ENCODE assay signal across 22 cellular contexts in genomic region chrX:133655914-133656265, GRCh38.
DNase-seq lines count a peak whose midpoint lies in the region; ATAC-seq and TF ChIP-seq lines count a peak whose summit lies in the region.
"Had no signal": no experiment of that assay in that cellular context is flagged by ENCODE, and none has a peak within 500 bp of the region (broad histone marks: within the 10 kb centered on the region; RNA-seq: fewer than 3 reads in every experiment).

No MANE protein-coding gene starts in this region.

- H3K27me3 Mint-ChIP-seq in nephron (ENCODE audit: low read depth) (no peaks in the 10 kb centered on the region), MCF 10A (ENCODE audit: insufficient read depth, unreplicated experiment) (peaks cover 48% of the 10 kb centered on the region)

- CTCF ChIA-PET in SK-N-SH (lab: Yijun Ruan, JAX): interaction anchor here (1.1 to 1.4 kb wide), 2 partner anchors 15 kb away, joined by 3 to 4 read pairs; no protein-coding TSS in a partner anchor
- CTCF ChIA-PET in MCF 10A (lab: Yijun Ruan, JAX): interaction anchor here (0.9 kb wide), 1 partner anchor 15 kb away, joined by 4 read pairs; no protein-coding TSS in a partner anchor

- no peak for TF ChIP-seq RAD21 in SK-N-SH (IDR thresholded peaks at IDR 0.05; ENCODE audit: low read length)

- no peaks in the 10 kb centered on the region; the same call in 1 of the 2 replicates for H3K27me3 ChIP-seq in SK-N-SH (ENCODE audit: insufficient read depth)
- H3K27me3 ChIP-seq: Peyer's patch had no signal

- H3K4me3 ChIP-seq in SK-N-SH (ENCODE audit: low read depth in 2 of 2, low read length in 1 of 2) (no peak overlapping the region), fibroblast of the aortic adventitia (ENCODE audit: low read depth, low read length) (no peak overlapping the region)
- H3K4me3 ChIP-seq: BLaER1 treated with 17β-estradiol and CSF1 and Interleukin-3, amounts not matched to agents 10 nM and 100 nM; GM12878; Peyer's patch had no signal

- DNase-seq in SK-N-SH (no peak), fibroblast of the aortic adventitia (ENCODE audit: low read depth) (peak; percentile 10), cortex of kidney (lab: John Stamatoyannopoulos, UW) (no peak), NCI-H510A treated with DMSO at 0.1 percent for 48 hours (lab: John Stamatoyannopoulos, UW) (no peak), MCF 10A (ENCODE audit: unreplicated experiment) (no peak), occipital lobe (lab: John Stamatoyannopoulos, UW) (no peak)
- DNase-seq: CD4-positive, alpha-beta memory T cell; DND-41; H7; IMR-90; NCI-H1105 treated with DMSO at 0.1 percent for 48 hours; NCI-H2029 treated with DMSO at 0.1 percent for 48 hours; NCI-H345; NCI-H524 treated with DMSO at 0.1 percent for 48 hours; NCI-H82; Peyer's patch had no signal

- no TSS peak for BruUV-seq in MCF 10A (replicated peaks; lab: Mats Ljungman, UMichigan)

- H3K4me3 Mint-ChIP-seq in nephron (no peak overlapping the region), MCF 10A (ENCODE audit: unreplicated experiment) (no peak overlapping the region)
- H3K4me3 Mint-ChIP-seq: CD4-positive, alpha-beta memory T cell had no signal

- no peak overlapping the region for H3K9ac ChIP-seq in SK-N-SH
- H3K9ac ChIP-seq: BLaER1 treated with 17β-estradiol and CSF1 and Interleukin-3, amounts not matched to agents 10 nM and 100 nM; KMS-11 had no signal

- no peaks in the 10 kb centered on the region for H4K20me1 ChIP-seq in SK-N-SH (ENCODE audit: insufficient read depth)
- H4K20me1 ChIP-seq: BLaER1 treated with 17β-estradiol and CSF1 and Interleukin-3, amounts not matched to agents 10 nM and 100 nM had no signal

- H3F3A ChIP-seq in SK-N-SH (replicated peaks; ENCODE audit: insufficient read depth): no peaks in the 10 kb centered on the region

- intact Hi-C loops in MCF 10A (cut with micrococcal nuclease): no loop called here

- H3K9me2 ChIP-seq in SK-N-SH: no peaks in the 10 kb centered on the region

- H3K4me1 Mint-ChIP-seq in nephron: peaks cover 52% of the 10 kb centered on the region
- peaks cover 5% of the 10 kb centered on the region for H3K4me1 Mint-ChIP-seq in MCF 10A (ENCODE audit: insufficient read depth, unreplicated experiment)
- H3K4me1 Mint-ChIP-seq: CD4-positive, alpha-beta memory T cell had no signal

- no peak for TF ChIP-seq EP300 in SK-N-SH (IDR thresholded peaks at IDR 0.05; ENCODE audit: borderline replicate concordance in 1 of 2, low read depth in 1 of 2, low read length in 1 of 2)

- H3K9me3 Mint-ChIP-seq in nephron (no peaks in the 10 kb centered on the region), MCF 10A (ENCODE audit: unreplicated experiment) (no peaks in the 10 kb centered on the region)
- H3K9me3 Mint-ChIP-seq: CD4-positive, alpha-beta memory T cell had no signal

- H3K36me3 ChIP-seq in SK-N-SH (replicated peaks in 1 of 2; ENCODE audit: control insufficient read depth in 1 of 2, insufficient read depth in 2 of 2, low read length in 1 of 2): no peaks in the 10 kb centered on the region
- H3K36me3 ChIP-seq: BLaER1 treated with 17β-estradiol and CSF1 and Interleukin-3, amounts not matched to agents 10 nM and 100 nM; Peyer's patch had no signal

- no peaks in the 10 kb centered on the region for H3K79me2 ChIP-seq in SK-N-SH (ENCODE audit: insufficient read depth)

- H3K27ac ChIP-seq in SK-N-SH (ENCODE audit: low read depth in 2 of 2, low read length in 1 of 2): no peak overlapping the region
- H3K27ac ChIP-seq: 22Rv1; BLaER1 treated with 17β-estradiol and CSF1 and Interleukin-3, amounts not matched to agents 10 nM and 100 nM; KMS-11; Peyer's patch had no signal

- H3K36me3 Mint-ChIP-seq in nephron (ENCODE audit: low read depth) (peaks cover 28% of the 10 kb centered on the region), MCF 10A (ENCODE audit: insufficient read depth, unreplicated experiment) (no peaks in the 10 kb centered on the region)
- H3K36me3 Mint-ChIP-seq: CD4-positive, alpha-beta memory T cell had no signal

- H3K9me3 ChIP-seq in SK-N-SH: no peaks in the 10 kb centered on the region
- H3K9me3 ChIP-seq: BLaER1 treated with 17β-estradiol and CSF1 and Interleukin-3, amounts not matched to agents 10 nM and 100 nM; Peyer's patch had no signal

- H3K4me1 ChIP-seq in SK-N-SH (ENCODE audit: control insufficient read depth in 1 of 2, insufficient read depth in 2 of 2, low read depth in 1 of 2, low read length in 1 of 2): no peaks in the 10 kb centered on the region
- H3K4me1 ChIP-seq: Peyer's patch had no signal

- TF ChIP-seq CTCF in SK-N-SH (IDR thresholded peaks at IDR 0.05): no peak
- no peak for TF ChIP-seq CTCF in fibroblast of the aortic adventitia (IDR thresholded peaks at IDR 0.05; ENCODE audit: insufficient read depth, low read length)
- no peak for TF ChIP-seq CTCF in nephron (IDR thresholded peaks at IDR 0.05; ENCODE audit: unreplicated experiment in 3 of 3)
- TF ChIP-seq CTCF in MCF 10A (IDR thresholded peaks at IDR 0.05; ENCODE audit: unreplicated experiment): no peak

- H3K27ac Mint-ChIP-seq in nephron (peak overlapping the region; percentile 70 to 85 (median 72)), MCF 10A (ENCODE audit: low read depth, unreplicated experiment) (no peak overlapping the region)
- H3K27ac Mint-ChIP-seq: CD4-positive, alpha-beta memory T cell had no signal

- peak; percentile 31; the same call in 1 of the 3 replicates for ATAC-seq in SK-N-SH treated with all-trans-retinoic acid at 6 μM for 48 hours
- ATAC-seq: GM12878 had no signal

- no peak overlapping the region for H2AFZ ChIP-seq in SK-N-SH (ENCODE audit: low read depth)

- POLR2A ChIA-PET in SK-N-SH (lab: Yijun Ruan, JAX): no interaction called here
- POLR2A ChIA-PET in MCF 10A (lab: Yijun Ruan, JAX): interaction anchor here (0.7 kb wide), 1 partner anchor 14 kb away, joined by 3 read pairs; no protein-coding TSS in a partner anchor

- H3K4me2 ChIP-seq in SK-N-SH: no peak overlapping the region
- H3K4me2 ChIP-seq: BLaER1 treated with 17β-estradiol and CSF1 and Interleukin-3, amounts not matched to agents 10 nM and 100 nM; KMS-11 had no signal

TF ChIP-seq in SK-N-SH treated with all-trans-retinoic acid at 6 μM for 48 hours, 23 proteins besides CTCF, POLR2A, EP300 and RAD21:
- TF ChIP-seq ARNTL (CRISPR knock-in tag; IDR thresholded peaks at IDR 0.05; ENCODE audit: borderline replicate concordance, low read depth): no peak

TF ChIP-seq in SK-N-SH, 30 proteins besides CTCF, POLR2A, EP300 and RAD21 (continues in another document):
- TF ChIP-seq, protein P1, sequence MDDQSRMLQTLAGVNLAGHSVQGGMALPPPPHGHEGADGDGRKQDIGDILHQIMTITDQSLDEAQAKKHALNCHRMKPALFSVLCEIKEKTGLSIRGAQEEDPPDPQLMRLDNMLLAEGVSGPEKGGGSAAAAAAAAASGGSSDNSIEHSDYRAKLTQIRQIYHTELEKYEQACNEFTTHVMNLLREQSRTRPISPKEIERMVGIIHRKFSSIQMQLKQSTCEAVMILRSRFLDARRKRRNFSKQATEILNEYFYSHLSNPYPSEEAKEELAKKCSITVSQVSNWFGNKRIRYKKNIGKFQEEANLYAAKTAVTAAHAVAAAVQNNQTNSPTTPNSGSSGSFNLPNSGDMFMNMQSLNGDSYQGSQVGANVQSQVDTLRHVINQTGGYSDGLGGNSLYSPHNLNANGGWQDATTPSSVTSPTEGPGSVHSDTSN (IDR thresholded peaks at IDR 0.05): no peak
- no peak for TF ChIP-seq JUND (IDR thresholded peaks at IDR 0.05)
- no peak for TF ChIP-seq CHD2 (IDR thresholded peaks at IDR 0.05; ENCODE audit: low read length, partially characterized antibody)
- TF ChIP-seq FOXJ3 (CRISPR knock-in tag; IDR thresholded peaks at IDR 0.05): no peak
- TF ChIP-seq USF1 (IDR thresholded peaks at IDR 0.05; ENCODE audit: borderline replicate concordance, low read depth): no peak
- no peak for TF ChIP-seq MEF2A (IDR thresholded peaks at IDR 0.05; ENCODE audit: borderline replicate concordance, low read depth)
- no peak for TF ChIP-seq SIN3A (IDR thresholded peaks at IDR 0.05; ENCODE audit: borderline replicate concordance, low read depth, low read length)
- no peak for TF ChIP-seq FOXM1 (IDR thresholded peaks at IDR 0.05; ENCODE audit: low read depth)
- no peak for TF ChIP-seq REST (IDR thresholded peaks at IDR 0.05; ENCODE audit: low read depth, low read length)
- no peak for TF ChIP-seq TEAD4 (IDR thresholded peaks at IDR 0.05; ENCODE audit: borderline replicate concordance, insufficient read depth)
- no peak for TF ChIP-seq FOSL2 (IDR thresholded peaks at IDR 0.05; ENCODE audit: borderline replicate concordance, low read depth)
